Comparison of ENCODE assay signal across 1 cellular context in genomic region chr17:7347630-7348477, GRCh38.
TF ChIP-seq lines count a peak whose summit lies in the region.

No MANE protein-coding gene starts in this region.

TF ChIP-seq in GM23338, 12 proteins besides CTCF, POLR2A, EP300 and RAD21:
- TF ChIP-seq JUNB (IDR thresholded peaks at IDR 0.05; ENCODE audit: unreplicated experiment) (no peak), NANOG (IDR thresholded peaks at IDR 0.05; ENCODE audit: borderline replicate concordance) (no peak), CREB1 (CRISPR knock-in tag; IDR thresholded peaks at IDR 0.05; ENCODE audit: low read depth) (no peak), ZNF462 (CRISPR knock-in tag; IDR thresholded peaks at IDR 0.05) (no peak), ZNF114 (CRISPR knock-in tag; IDR thresholded peaks at IDR 0.05) (no peak), ZNF331 (CRISPR knock-in tag; IDR thresholded peaks at IDR 0.05; ENCODE audit: low read depth) (no peak), EZH2 (IDR thresholded peaks at IDR 0.05; ENCODE audit: low read depth, unreplicated experiment) (no peak), ETS1 (IDR thresholded peaks at IDR 0.05) (no peak), REST (IDR thresholded peaks at IDR 0.05; ENCODE audit: unreplicated experiment) (no peak), POLR2AphosphoS5 (IDR thresholded peaks at IDR 0.05; ENCODE audit: low read depth) (no peak), STAT1 (IDR thresholded peaks at IDR 0.05; ENCODE audit: unreplicated experiment) (no peak), EZH2phosphoT487 (IDR thresholded peaks at IDR 0.05; ENCODE audit: unreplicated experiment) (no peak)
